Comparison of ENCODE assay signal across 15 cellular contexts in genomic region chr9:37976714-37977477, GRCh38.
DNase-seq lines count a peak whose midpoint lies in the region; ATAC-seq and TF ChIP-seq lines count a peak whose summit lies in the region.
"Had no signal": no experiment of that assay in that cellular context is flagged by ENCODE, and none has a peak within 500 bp of the region (broad histone marks: within the 10 kb centered on the region; RNA-seq: fewer than 3 reads in every experiment).

No MANE protein-coding gene starts in this region.

- H3K4me3 Mint-ChIP-seq in MCF 10A (ENCODE audit: unreplicated experiment): no peak overlapping the region
- H3K4me3 Mint-ChIP-seq in H9: no peak overlapping the region
- no peak overlapping the region for H3K4me3 Mint-ChIP-seq in immature natural killer cell
- H3K4me3 Mint-ChIP-seq: activated naive CD4-positive, alpha-beta T cell treated with anti-CD3 and anti-CD28 coated beads for 36 hours; CD4-positive, CD25-positive, alpha-beta regulatory T cell had no signal

- H3K27ac Mint-ChIP-seq in MCF 10A (ENCODE audit: low read depth, unreplicated experiment) (peak overlapping the region; percentile 51), H9 (no peak overlapping the region), immature natural killer cell (no peak overlapping the region)
- H3K27ac Mint-ChIP-seq: activated naive CD4-positive, alpha-beta T cell treated with anti-CD3 and anti-CD28 coated beads for 36 hours; CD4-positive, CD25-positive, alpha-beta regulatory T cell had no signal

- H2AFZ ChIP-seq in H9 (ENCODE audit: low read length): no peak overlapping the region

- H3K4ac ChIP-seq in H9 (ENCODE audit: low read depth, low read length): no peak overlapping the region

- H2AK5ac ChIP-seq in H9 (ENCODE audit: insufficient read length, low read length): no peak overlapping the region

- H3K4me3 ChIP-seq in MG63 (no peak overlapping the region), left lung (no peak overlapping the region), vagina (no peak overlapping the region)
- H3K4me3 ChIP-seq: GM12878, suprapubic skin had no signal

- H3K4me2 ChIP-seq in H9 (ENCODE audit: insufficient read depth, insufficient read length, low read length): no peak overlapping the region

- H4K5ac ChIP-seq in H9 (ENCODE audit: insufficient read length, low read depth, low read length): no peak overlapping the region

- no peak overlapping the region for H2BK120ac ChIP-seq in H9 (ENCODE audit: low read depth, low read length, poor library complexity, severe bottlenecking)

- no peaks in the 10 kb centered on the region for H3K79me2 ChIP-seq in H9 (ENCODE audit: insufficient read depth, low read length)

- POLR2A ChIA-PET in MCF 10A (lab: Yijun Ruan, JAX): interaction anchor here (0.6 to 1.5 kb wide), 4 partner anchors 9 to 385 kb away, joined by 3 to 6 read pairs (median 4); no protein-coding TSS in a partner anchor

- peak; percentile 72 for ATAC-seq in left lung
- ATAC-seq: GM12878 had no signal

- H2BK15ac ChIP-seq in H9 (ENCODE audit: low read depth, low read length): no peak overlapping the region

- CTCF ChIA-PET in MCF 10A (lab: Yijun Ruan, JAX): interaction anchor here (1.0 kb wide), 1 partner anchor 64 kb away, joined by 3 read pairs; no protein-coding TSS in a partner anchor

- H2BK5ac ChIP-seq in H9 (ENCODE audit: insufficient read length, low read length): no peak overlapping the region

- WGBS in H9 (ENCODE audit: extremely low coverage, insufficient read length, low lambda C conversion rate): no CpG with 5 or more reads among the region's 8 CpGs

- no peak overlapping the region for H2BK20ac ChIP-seq in H9 (ENCODE audit: low read depth, low read length, poor library complexity, severe bottlenecking)

- no peak overlapping the region for H3K56ac ChIP-seq in H9 (ENCODE audit: insufficient read length, low read depth, low read length)

- H2BK12ac ChIP-seq in H9 (ENCODE audit: insufficient read length, low read depth, low read length): no peak overlapping the region

- H4K20me1 ChIP-seq in H9 (ENCODE audit: control insufficient read depth, insufficient read depth, insufficient read length): no peaks in the 10 kb centered on the region

- TF ChIP-seq POLR2A in vagina (IDR thresholded peaks at IDR 0.05): no peak

- intact Hi-C loops in MCF 10A (cut with micrococcal nuclease): no loop called here
- intact Hi-C loops in left lung (cut with DNase I): no loop called here
- intact Hi-C loops in vagina (cut with DNase I): no loop called here

- no peak overlapping the region for H3T11ph ChIP-seq in H9 (ENCODE audit: low read length)

- H3K36me3 Mint-ChIP-seq in MCF 10A (ENCODE audit: insufficient read depth, unreplicated experiment) (peaks cover 29% of the 10 kb centered on the region), H9 (ENCODE audit: insufficient read depth in 1 of 3, low read depth in 3 of 3) (peaks cover 0 to 13% (median 0%) of the 10 kb centered on the region in 3 experiments; a peak in 2 of 7 replicates), immature natural killer cell (peaks cover 0 to 3% (median 0%) of the 10 kb centered on the region in 3 donors)
- H3K36me3 Mint-ChIP-seq: CD4-positive, CD25-positive, alpha-beta regulatory T cell had no signal

- DNase-seq in AG08396 (ENCODE audit: low spot score) (peak; percentile 84), MG63 (peak; percentile 74), MCF 10A (ENCODE audit: unreplicated experiment) (peak; percentile 48), left lung (no peak), DMS79 (lab: John Stamatoyannopoulos, UW) (no peak), H9 (no peak), vagina (ENCODE audit: extremely low spot score in 2 of 2) (no peak), immature natural killer cell (no peak)
- DNase-seq: activated naive CD4-positive, alpha-beta T cell treated with anti-CD3 and anti-CD28 coated beads for 36 hours; CD4-positive, CD25-positive, alpha-beta regulatory T cell; midbrain; MM.1S; WERI-Rb-1 had no signal

- H3K4me1 ChIP-seq in left lung: peaks cover 0 to 4% of the 10 kb centered on the region in 2 donors
- H3K4me1 ChIP-seq in H9 (ENCODE audit: insufficient read depth, low read length): no peaks in the 10 kb centered on the region
- peaks cover 13% of the 10 kb centered on the region for H3K4me1 ChIP-seq in vagina

- H3K27me3 ChIP-seq in MG63 (no peaks in the 10 kb centered on the region), left lung (no peaks in the 10 kb centered on the region), H9 (ENCODE audit: insufficient read depth, low read length) (no peaks in the 10 kb centered on the region), vagina (no peaks in the 10 kb centered on the region)
- H3K27me3 ChIP-seq: suprapubic skin had no signal

- H3K23me2 ChIP-seq in H9 (ENCODE audit: insufficient read length, low read depth, low read length, poor library complexity, severe bottlenecking): no peaks in the 10 kb centered on the region

- H3K79me1 ChIP-seq in H9 (ENCODE audit: insufficient read depth, low read depth, low read length, poor library complexity, severe bottlenecking): no peaks in the 10 kb centered on the region

- H3K14ac ChIP-seq in H9 (ENCODE audit: insufficient read depth, low read length): no peak overlapping the region

- H4K91ac ChIP-seq in H9 (ENCODE audit: insufficient read length, low read depth, low read length): no peak overlapping the region

- no peak overlapping the region for H3K18ac ChIP-seq in H9 (ENCODE audit: insufficient read length, low read depth, low read length)

- BruUV-seq in MCF 10A (replicated peaks; lab: Mats Ljungman, UMichigan): no TSS peak

- H3K9me3 ChIP-seq in MG63 (no peaks in the 10 kb centered on the region), left lung (no peaks in the 10 kb centered on the region), H9 (ENCODE audit: control insufficient read depth, low read depth, low read length) (no peaks in the 10 kb centered on the region), vagina (no peaks in the 10 kb centered on the region)
- H3K9me3 ChIP-seq: suprapubic skin had no signal

- H3K9ac ChIP-seq in H9 (ENCODE audit: extremely low read depth, insufficient read length, low read length): no peak overlapping the region

- H4K8ac ChIP-seq in H9 (replicated peaks; ENCODE audit: insufficient read length, low read depth, low read length): no peak overlapping the region

- H3K36me3 ChIP-seq in MG63 (no peaks in the 10 kb centered on the region; the same call in 1 of the 2 replicates), left lung (peaks cover 0 to 15% of the 10 kb centered on the region in 2 donors), vagina (no peaks in the 10 kb centered on the region)

- H3K4me1 Mint-ChIP-seq in MCF 10A (ENCODE audit: insufficient read depth, unreplicated experiment) (peaks cover 16% of the 10 kb centered on the region), H9 (peaks cover 0 to 12% of the 10 kb centered on the region in 2 experiments; a peak in 1 of 4 replicates), immature natural killer cell (no peaks in the 10 kb centered on the region)
- H3K4me1 Mint-ChIP-seq: CD4-positive, CD25-positive, alpha-beta regulatory T cell had no signal

- TF ChIP-seq CTCF in MCF 10A (IDR thresholded peaks at IDR 0.05; ENCODE audit: unreplicated experiment) (no peak), left lung (IDR thresholded peaks at IDR 0.05) (no peak), H9 (conservative IDR thresholded peaks at IDR 0.05) (no peak), vagina (IDR thresholded peaks at IDR 0.05) (no peak)

- H3K9me3 Mint-ChIP-seq in MCF 10A (ENCODE audit: unreplicated experiment) (no peaks in the 10 kb centered on the region), H9 (no peaks in the 10 kb centered on the region), immature natural killer cell (no peaks in the 10 kb centered on the region)
- H3K9me3 Mint-ChIP-seq: activated naive CD4-positive, alpha-beta T cell treated with anti-CD3 and anti-CD28 coated beads for 36 hours; CD4-positive, CD25-positive, alpha-beta regulatory T cell had no signal

- H3K27ac ChIP-seq in left lung: peak overlapping the region in 1 of 2 donors; percentile 59
- H3K27ac ChIP-seq in H9 (ENCODE audit: insufficient read length, low read depth, low read length): no peak overlapping the region
- no peak overlapping the region for H3K27ac ChIP-seq in vagina
- H3K27ac ChIP-seq: suprapubic skin, WERI-Rb-1 had no signal

- no peak overlapping the region for H3K23ac ChIP-seq in H9 (ENCODE audit: insufficient read length, low read depth, low read length)

- H3K27me3 Mint-ChIP-seq in MCF 10A (ENCODE audit: insufficient read depth, unreplicated experiment) (no peaks in the 10 kb centered on the region), H9 (ENCODE audit: low read depth) (no peaks in the 10 kb centered on the region), immature natural killer cell (ENCODE audit: low read depth in 3 of 3) (peaks cover 0 to 2% (median 2%) of the 10 kb centered on the region in 3 donors)

Comparison
In these comparisons a context has a peak if more than half of its experiments do, and no peak if none do; other contexts are left out.
1. DNase-seq: peak in AG08396 (single experiment), MG63 (single experiment) and MCF 10A (single experiment); none in left lung (0 of 2), DMS79 (single experiment), H9 (single experiment), vagina (0 of 2) and immature natural killer cell (0 of 3).